Comparison of ENCODE assay signal across 1 cellular context in genomic region chr1:48681476-48682305, GRCh38.
A peak's percentile ranks its signal among the peaks of the same experiment; 100 is the strongest.
TF ChIP-seq lines count a peak whose summit lies in the region.

No MANE protein-coding gene starts in this region.

TF ChIP-seq in GM23338, 12 proteins besides CTCF, POLR2A, EP300 and RAD21:
- TF ChIP-seq ZNF462 (CRISPR knock-in tag; IDR thresholded peaks at IDR 0.05) (peak; percentile 88), EZH2phosphoT487 (IDR thresholded peaks at IDR 0.05; ENCODE audit: unreplicated experiment) (no peak)
